Comparison of ENCODE assay signal across 8 cellular contexts in genomic region chr11:65988791-65989592, GRCh38. TPM values are rescaled to one million over a fixed set of nuclear protein-coding genes. Genes with fewer than 3 reads are reported as not detected.
DNase-seq lines count a peak whose midpoint lies in the region; ATAC-seq and TF ChIP-seq lines count a peak whose summit lies in the region.

No MANE protein-coding gene starts in this region.

- no peak overlapping the region for H3K4me2 ChIP-seq in parathyroid adenoma (ENCODE audit: low read length)

- H3K27me3 ChIP-seq in parathyroid adenoma (ENCODE audit: control insufficient read depth, insufficient read depth, low read length): no peaks in the 10 kb centered on the region

- H3K4me3 Mint-ChIP-seq in activated naive CD4-positive, alpha-beta T cell treated with anti-CD3 and anti-CD28 coated beads, Interleukin-2, amount 10 ng/mL, durations not matched to agents 7 days and 5 days: no peak overlapping the region
- H3K4me3 Mint-ChIP-seq in type B pancreatic cell: no peak overlapping the region

- peak; percentile 90 for ATAC-seq in HG02642 (IDR thresholded peaks at IDR 0.05; ENCODE audit: poor library complexity, unreplicated experiment)

- H2AFZ ChIP-seq in parathyroid adenoma: no peak overlapping the region

- no peaks in the 10 kb centered on the region for H3K9me3 ChIP-seq in SK-N-MC (ENCODE audit: low read depth, low read length)
- H3K9me3 ChIP-seq in parathyroid adenoma (ENCODE audit: control insufficient read depth, low read length): no peaks in the 10 kb centered on the region

- TF ChIP-seq CTCF in GM10266 (IDR thresholded peaks at IDR 0.05; ENCODE audit: control insufficient read depth, insufficient read depth, low read depth, missing control alignments): peak; percentile 99
- peak; percentile 89 for TF ChIP-seq CTCF in parathyroid adenoma (IDR thresholded peaks at IDR 0.05)
- TF ChIP-seq CTCF in type B pancreatic cell (conservative IDR thresholded peaks at IDR 0.05): peak; percentile 99

- no peak overlapping the region for H3K9ac ChIP-seq in SK-N-MC (ENCODE audit: insufficient read length)
- H3K9ac ChIP-seq in parathyroid adenoma: no peak overlapping the region

- peaks cover 1% of the 10 kb centered on the region for H3K36me3 Mint-ChIP-seq in activated naive CD4-positive, alpha-beta T cell treated with anti-CD3 and anti-CD28 coated beads, Interleukin-2, amount 10 ng/mL, durations not matched to agents 7 days and 5 days
- H3K36me3 Mint-ChIP-seq in type B pancreatic cell: peaks cover 6% of the 10 kb centered on the region

- CTCF ChIA-PET in activated naive CD4-positive, alpha-beta T cell treated with anti-CD3 and anti-CD28 coated beads, Interleukin-2, amount 10 ng/mL, durations not matched to agents 7 days and 5 days (lab: Charles Lee): interaction anchor here (0.6 to 9.1 kb wide), 19 partner anchors 9 to 401 kb away, joined by 3 to 126 read pairs (median 3); partner anchors contain the start of genes CCDC85B, FIBP and KAT5

- H3K36me3 ChIP-seq in SK-N-MC (ENCODE audit: insufficient read depth, low read length) (no peaks in the 10 kb centered on the region; the same call in 1 of the 2 replicates), parathyroid adenoma (ENCODE audit: control insufficient read depth, insufficient read depth, low read length) (no peaks in the 10 kb centered on the region)

- H3K27ac Mint-ChIP-seq in activated naive CD4-positive, alpha-beta T cell treated with anti-CD3 and anti-CD28 coated beads, Interleukin-2, amount 10 ng/mL, durations not matched to agents 7 days and 5 days: peak overlapping the region; percentile 74
- H3K27ac Mint-ChIP-seq in type B pancreatic cell: peak overlapping the region; percentile 80

- H3K9me3 Mint-ChIP-seq in activated naive CD4-positive, alpha-beta T cell treated with anti-CD3 and anti-CD28 coated beads, Interleukin-2, amount 10 ng/mL, durations not matched to agents 7 days and 5 days: no peaks in the 10 kb centered on the region
- no peaks in the 10 kb centered on the region for H3K9me3 Mint-ChIP-seq in type B pancreatic cell

- H3K27ac ChIP-seq in SK-N-MC (no peak overlapping the region), parathyroid adenoma (peak overlapping the region; percentile 15)

- H3K27me3 Mint-ChIP-seq in activated naive CD4-positive, alpha-beta T cell treated with anti-CD3 and anti-CD28 coated beads, Interleukin-2, amount 10 ng/mL, durations not matched to agents 7 days and 5 days: no peaks in the 10 kb centered on the region
- no peaks in the 10 kb centered on the region for H3K27me3 Mint-ChIP-seq in type B pancreatic cell

- DNase-seq in GM10266 (ENCODE audit: extremely low spot score) (peak; percentile 90), NCI-H1105 (lab: John Stamatoyannopoulos, UW) (peak; percentile 83), SK-N-MC (ENCODE audit: low read depth, low spot score) (peak; percentile 91), germinal center (ENCODE audit: low spot score) (peak; percentile 89), type B pancreatic cell (ENCODE audit: extremely low spot score, unreplicated experiment) (peak; percentile 89)
- DNase-seq in activated naive CD4-positive, alpha-beta T cell treated with anti-CD3 and anti-CD28 coated beads, Interleukin-2, amount 10 ng/mL, durations not matched to agents 7 days and 5 days: peak; percentile 96

- H3K79me2 ChIP-seq in parathyroid adenoma: no peaks in the 10 kb centered on the region

- no peak overlapping the region for H3K4me3 ChIP-seq in SK-N-MC
- H3K4me3 ChIP-seq in parathyroid adenoma (ENCODE audit: low read depth, low read length): no peak overlapping the region

- peaks cover 6% of the 10 kb centered on the region for H3K4me1 Mint-ChIP-seq in activated naive CD4-positive, alpha-beta T cell treated with anti-CD3 and anti-CD28 coated beads, Interleukin-2, amount 10 ng/mL, durations not matched to agents 7 days and 5 days
- H3K4me1 Mint-ChIP-seq in type B pancreatic cell (ENCODE audit: unreplicated experiment): peaks cover 6% of the 10 kb centered on the region

- no peaks in the 10 kb centered on the region for H3K4me1 ChIP-seq in parathyroid adenoma

RNA-seq across cellular contexts. Expression of gene EIF1AD, which starts 13.0 kb away (rescaled TPM):
- total RNA-seq in type B pancreatic cell (ENCODE audit: low replicate concordance): 38.4 and 44.8 TPM in 2 replicates

RNA-seq across cellular contexts. Expression of gene BANF1, which starts 13.3 kb away (rescaled TPM):
- total RNA-seq in type B pancreatic cell (ENCODE audit: low replicate concordance): 164 and 266 TPM in 2 replicates

RNA-seq across cellular contexts. Expression of gene CST6, which starts 22.8 kb away (rescaled TPM):
- 5.7 TPM in 1 of 2 replicates, not detected in the other for total RNA-seq in type B pancreatic cell (ENCODE audit: low replicate concordance)

RNA-seq across cellular contexts. Expression of gene SART1, which starts 27.5 kb away (rescaled TPM):
- total RNA-seq in type B pancreatic cell (ENCODE audit: low replicate concordance): 38.9 and 46.0 TPM in 2 replicates

RNA-seq across cellular contexts. Expression of gene CATSPER1, which starts 37.3 kb away (rescaled TPM):
- total RNA-seq in type B pancreatic cell (ENCODE audit: low replicate concordance): not detected in 2 replicates
